ENCODE assay signal across 13 cellular contexts in the genomic region with DNA sequence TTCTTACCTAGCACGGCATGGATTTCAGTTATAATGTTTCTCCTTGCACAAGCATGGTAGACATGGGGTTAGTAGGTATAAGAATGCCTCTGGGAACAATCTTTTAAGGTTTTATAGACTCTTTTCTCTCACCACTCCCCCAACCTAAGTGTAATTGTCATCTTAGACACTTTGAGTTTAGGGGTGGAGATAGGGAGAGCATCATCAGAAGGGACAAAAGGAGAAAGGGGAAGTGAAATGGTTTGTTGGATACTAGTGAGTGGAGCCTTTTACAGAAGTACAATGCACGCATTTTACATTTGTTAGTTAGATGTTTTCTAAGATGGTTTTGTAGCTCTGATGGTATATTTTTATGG.
A peak's percentile ranks its signal among the peaks of the same experiment; 100 is the strongest.
DNase-seq lines count a peak whose midpoint lies in the region; ATAC-seq, FAIRE-seq and TF ChIP-seq lines count a peak whose summit lies in the region.
"Had no signal": no experiment of that assay in that cellular context is flagged by ENCODE, and none has a peak within 500 bp of the region (broad histone marks: within the 10 kb centered on the region; RNA-seq: fewer than 3 reads in every experiment).

No MANE protein-coding gene starts in this region.

- POLR2A ChIA-PET in A549 (lab: Yijun Ruan, JAX): interaction anchor here (0.7 kb wide), 1 partner anchor 34 kb away, joined by 7 read pairs; no protein-coding TSS in a partner anchor

- H3K4me1 Mint-ChIP-seq in chondrocyte (ENCODE audit: low read depth): peaks cover 11% of the 10 kb centered on the region
- H3K4me1 Mint-ChIP-seq: activated CD4-positive, alpha-beta T cell treated with anti-CD3 and anti-CD28 coated beads, Interleukin-2, amount 10 ng/mL, durations not matched to agents 7 days and 5 days; activated naive CD4-positive, alpha-beta T cell treated with anti-CD3 and anti-CD28 coated beads, Interleukin-2, amount 50 U/mL, for 24 hours had no signal

- no peaks in the 10 kb centered on the region for H3K9me3 Mint-ChIP-seq in chondrocyte (ENCODE audit: low read depth)
- H3K9me3 Mint-ChIP-seq: activated CD4-positive, alpha-beta T cell treated with anti-CD3 and anti-CD28 coated beads, Interleukin-2, amount 10 ng/mL, durations not matched to agents 7 days and 5 days; activated naive CD4-positive, alpha-beta T cell treated with anti-CD3 and anti-CD28 coated beads, Interleukin-2, amount 50 U/mL, for 24 hours had no signal

- peaks cover 3% of the 10 kb centered on the region for H3K27me3 Mint-ChIP-seq in chondrocyte (ENCODE audit: low read depth)
- H3K27me3 Mint-ChIP-seq: activated CD4-positive, alpha-beta T cell treated with anti-CD3 and anti-CD28 coated beads, Interleukin-2, amount 10 ng/mL, durations not matched to agents 7 days and 5 days; activated naive CD4-positive, alpha-beta T cell treated with anti-CD3 and anti-CD28 coated beads, Interleukin-2, amount 50 U/mL, for 24 hours had no signal

- H3K27ac Mint-ChIP-seq in chondrocyte (ENCODE audit: unreplicated experiment): no peak overlapping the region
- H3K27ac Mint-ChIP-seq: activated CD4-positive, alpha-beta T cell treated with anti-CD3 and anti-CD28 coated beads, Interleukin-2, amount 10 ng/mL, durations not matched to agents 7 days and 5 days; activated naive CD4-positive, alpha-beta T cell treated with anti-CD3 and anti-CD28 coated beads, Interleukin-2, amount 50 U/mL, for 24 hours had no signal

- no peak for TF ChIP-seq CTCF in A549 (IDR thresholded peaks at IDR 0.05)
- TF ChIP-seq CTCF in NB4 (IDR thresholded peaks at IDR 0.05; ENCODE audit: low read depth, low read length): no peak
- no peak for TF ChIP-seq CTCF in spleen (IDR thresholded peaks at IDR 0.05 in 8 of 11, conservative IDR thresholded peaks at IDR 0.05 in 3 of 11)
- TF ChIP-seq CTCF in chondrocyte (IDR thresholded peaks at IDR 0.05): no peak

- intact Hi-C loops in spleen (cut with DNase I; ENCODE audit: low total_unique reads): no loop called here

- DNase-seq in A549 (ENCODE audit: low read depth in 1 of 2, low spot score in 1 of 2): peak in 1 of 2 experiments; percentile 69
- peak; percentile 4 for DNase-seq in NB4 (ENCODE audit: low read depth)
- no peak for DNase-seq in NCI-H774 (lab: John Stamatoyannopoulos, UW)
- no peak for DNase-seq in spleen
- DNase-seq in chondrocyte (ENCODE audit: low spot score): no peak
- DNase-seq: activated CD4-positive, alpha-beta T cell treated with anti-CD3 and anti-CD28 coated beads, Interleukin-2, amount 10 ng/mL, durations not matched to agents 7 days and 5 days; KG1; mucosa of descending colon; SK-N-SH had no signal

- TF ChIP-seq POLR2A in A549 (IDR thresholded peaks at IDR 0.05; ENCODE audit: low read length) (no peak), NB4 (IDR thresholded peaks at IDR 0.05; ENCODE audit: extremely low read depth, insufficient read length) (no peak), spleen (IDR thresholded peaks at IDR 0.05) (no peak)

- no peak for FAIRE-seq in A549 (lab: Jason Lieb, UNC)

- TF ChIP-seq EP300 in A549 (IDR thresholded peaks at IDR 0.05): no peak

- H3K36me3 Mint-ChIP-seq in chondrocyte (ENCODE audit: low read depth): no peaks in the 10 kb centered on the region
- H3K36me3 Mint-ChIP-seq: activated naive CD4-positive, alpha-beta T cell treated with anti-CD3 and anti-CD28 coated beads, Interleukin-2, amount 50 U/mL, for 24 hours had no signal

- no peaks in the 10 kb centered on the region for H3K27me3 ChIP-seq in spleen (replicated peaks in 1 of 7)

- H3K4me3 ChIP-seq in A549: no peak overlapping the region
- H3K4me3 ChIP-seq in NB4 (ENCODE audit: low read depth, low read length): no peak overlapping the region
- no peak overlapping the region for H3K4me3 ChIP-seq in spleen
- H3K4me3 ChIP-seq: mucosa of descending colon had no signal

- peak overlapping the region; percentile 66 for H3K4me2 ChIP-seq in A549
- H3K4me2 ChIP-seq: SK-N-SH had no signal

- H3K36me3 ChIP-seq in spleen: no peaks in the 10 kb centered on the region

- no peak overlapping the region for H3K4me3 Mint-ChIP-seq in chondrocyte (ENCODE audit: unreplicated experiment)
- H3K4me3 Mint-ChIP-seq: activated CD4-positive, alpha-beta T cell treated with anti-CD3 and anti-CD28 coated beads, Interleukin-2, amount 10 ng/mL, durations not matched to agents 7 days and 5 days; activated naive CD4-positive, alpha-beta T cell treated with anti-CD3 and anti-CD28 coated beads, Interleukin-2, amount 50 U/mL, for 24 hours had no signal

- H3K9me3 ChIP-seq in A549: no peaks in the 10 kb centered on the region
- H3K9me3 ChIP-seq in spleen: no peaks in the 10 kb centered on the region
- H3K9me3 ChIP-seq: mucosa of descending colon, SK-N-SH had no signal

- H3K4me1 ChIP-seq in A549 (peaks cover 40% of the 10 kb centered on the region), spleen (no peaks in the 10 kb centered on the region)

- ATAC-seq in A549 (peak; percentile 43 to 58; a peak in 3 of 6 replicates), GM19324 (IDR thresholded peaks at IDR 0.05; ENCODE audit: low FRiP score, unreplicated experiment) (peak; percentile 71), HG02885 (IDR thresholded peaks at IDR 0.05; ENCODE audit: poor library complexity, unreplicated experiment) (peak; percentile 93), SK-N-SH treated with all-trans-retinoic acid at 6 μM for 48 hours (no peak)
- ATAC-seq: mucosa of descending colon had no signal

- CTCF ChIA-PET in A549 (lab: Yijun Ruan, JAX): no interaction called here

- peak overlapping the region; percentile 67 to 71 for H3K27ac ChIP-seq in A549
- H3K27ac ChIP-seq in spleen: no peak overlapping the region

- 46% methylated on average over 2 of the region's 2 CpGs for WGBS in A549 (ENCODE audit: missing lambda C conversion rate)
- 76 to 91% (median 86%) methylated on average over 2 of the region's 2 CpGs for WGBS in spleen, 5 donors

- TF ChIP-seq RAD21 in A549 (conservative IDR thresholded peaks at IDR 0.05 in 1 of 2, IDR thresholded peaks at IDR 0.05 in 1 of 2): no peak

TF ChIP-seq in A549, 52 proteins besides CTCF, POLR2A, EP300 and RAD21 (continues in another document):
- TF ChIP-seq CBX8 (IDR thresholded peaks at IDR 0.05) (no peak), EHF (CRISPR knock-in tag; IDR thresholded peaks at IDR 0.05) (no peak), FOSB (CRISPR knock-in tag; IDR thresholded peaks at IDR 0.05) (no peak), MAFK (IDR thresholded peaks at IDR 0.05; ENCODE audit: partially characterized antibody) (no peak), HOXA7 (CRISPR knock-in tag; IDR thresholded peaks at IDR 0.05) (no peak), CEBPB (IDR thresholded peaks at IDR 0.05) (no peak), KDM1A (IDR thresholded peaks at IDR 0.05; ENCODE audit: low read depth) (no peak), POLR2AphosphoS2 (conservative IDR thresholded peaks at IDR 0.05; ENCODE audit: low read length) (no peak)
- TF ChIP-seq, protein P1, sequence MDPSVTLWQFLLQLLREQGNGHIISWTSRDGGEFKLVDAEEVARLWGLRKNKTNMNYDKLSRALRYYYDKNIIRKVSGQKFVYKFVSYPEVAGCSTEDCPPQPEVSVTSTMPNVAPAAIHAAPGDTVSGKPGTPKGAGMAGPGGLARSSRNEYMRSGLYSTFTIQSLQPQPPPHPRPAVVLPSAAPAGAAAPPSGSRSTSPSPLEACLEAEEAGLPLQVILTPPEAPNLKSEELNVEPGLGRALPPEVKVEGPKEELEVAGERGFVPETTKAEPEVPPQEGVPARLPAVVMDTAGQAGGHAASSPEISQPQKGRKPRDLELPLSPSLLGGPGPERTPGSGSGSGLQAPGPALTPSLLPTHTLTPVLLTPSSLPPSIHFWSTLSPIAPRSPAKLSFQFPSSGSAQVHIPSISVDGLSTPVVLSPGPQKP (IDR thresholded peaks at IDR 0.05; ENCODE audit: low read depth, low read length): no peak
- TF ChIP-seq, protein P2, sequence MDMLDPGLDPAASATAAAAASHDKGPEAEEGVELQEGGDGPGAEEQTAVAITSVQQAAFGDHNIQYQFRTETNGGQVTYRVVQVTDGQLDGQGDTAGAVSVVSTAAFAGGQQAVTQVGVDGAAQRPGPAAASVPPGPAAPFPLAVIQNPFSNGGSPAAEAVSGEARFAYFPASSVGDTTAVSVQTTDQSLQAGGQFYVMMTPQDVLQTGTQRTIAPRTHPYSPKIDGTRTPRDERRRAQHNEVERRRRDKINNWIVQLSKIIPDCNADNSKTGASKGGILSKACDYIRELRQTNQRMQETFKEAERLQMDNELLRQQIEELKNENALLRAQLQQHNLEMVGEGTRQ (IDR thresholded peaks at IDR 0.05): no peak

TF ChIP-seq in SK-N-SH treated with all-trans-retinoic acid at 6 μM for 48 hours, 23 proteins besides CTCF, POLR2A, EP300 and RAD21 (continues in another document):
- TF ChIP-seq TOX (CRISPR knock-in tag; IDR thresholded peaks at IDR 0.05; ENCODE audit: borderline replicate concordance) (no peak), ESRRG (CRISPR knock-in tag; IDR thresholded peaks at IDR 0.05) (no peak), GLIS3 (CRISPR knock-in tag; IDR thresholded peaks at IDR 0.05) (no peak), SNAI2 (CRISPR knock-in tag; IDR thresholded peaks at IDR 0.05) (no peak), ZFP30 (CRISPR knock-in tag; IDR thresholded peaks at IDR 0.05) (no peak), ISL1 (CRISPR knock-in tag; IDR thresholded peaks at IDR 0.05) (no peak), ZNF8 (CRISPR knock-in tag; IDR thresholded peaks at IDR 0.05) (no peak)
- TF ChIP-seq, protein P3, sequence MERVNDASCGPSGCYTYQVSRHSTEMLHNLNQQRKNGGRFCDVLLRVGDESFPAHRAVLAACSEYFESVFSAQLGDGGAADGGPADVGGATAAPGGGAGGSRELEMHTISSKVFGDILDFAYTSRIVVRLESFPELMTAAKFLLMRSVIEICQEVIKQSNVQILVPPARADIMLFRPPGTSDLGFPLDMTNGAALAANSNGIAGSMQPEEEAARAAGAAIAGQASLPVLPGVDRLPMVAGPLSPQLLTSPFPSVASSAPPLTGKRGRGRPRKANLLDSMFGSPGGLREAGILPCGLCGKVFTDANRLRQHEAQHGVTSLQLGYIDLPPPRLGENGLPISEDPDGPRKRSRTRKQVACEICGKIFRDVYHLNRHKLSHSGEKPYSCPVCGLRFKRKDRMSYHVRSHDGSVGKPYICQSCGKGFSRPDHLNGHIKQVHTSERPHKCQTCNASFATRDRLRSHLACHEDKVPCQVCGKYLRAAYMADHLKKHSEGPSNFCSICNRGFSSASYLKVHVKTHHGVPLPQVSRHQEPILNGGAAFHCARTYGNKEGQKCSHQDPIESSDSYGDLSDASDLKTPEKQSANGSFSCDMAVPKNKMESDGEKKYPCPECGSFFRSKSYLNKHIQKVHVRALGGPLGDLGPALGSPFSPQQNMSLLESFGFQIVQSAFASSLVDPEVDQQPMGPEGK (CRISPR knock-in tag; IDR thresholded peaks at IDR 0.05; ENCODE audit: borderline replicate concordance): no peak

Comparison
In these comparisons a context has a peak if more than half of its experiments do, and no peak if none do; other contexts are left out.
1. H3K27ac ChIP-seq: peak in A549 (2 of 2); none in spleen (0 of 8).